1 cellular context compared by ENCODE assay signal in the genomic region with DNA sequence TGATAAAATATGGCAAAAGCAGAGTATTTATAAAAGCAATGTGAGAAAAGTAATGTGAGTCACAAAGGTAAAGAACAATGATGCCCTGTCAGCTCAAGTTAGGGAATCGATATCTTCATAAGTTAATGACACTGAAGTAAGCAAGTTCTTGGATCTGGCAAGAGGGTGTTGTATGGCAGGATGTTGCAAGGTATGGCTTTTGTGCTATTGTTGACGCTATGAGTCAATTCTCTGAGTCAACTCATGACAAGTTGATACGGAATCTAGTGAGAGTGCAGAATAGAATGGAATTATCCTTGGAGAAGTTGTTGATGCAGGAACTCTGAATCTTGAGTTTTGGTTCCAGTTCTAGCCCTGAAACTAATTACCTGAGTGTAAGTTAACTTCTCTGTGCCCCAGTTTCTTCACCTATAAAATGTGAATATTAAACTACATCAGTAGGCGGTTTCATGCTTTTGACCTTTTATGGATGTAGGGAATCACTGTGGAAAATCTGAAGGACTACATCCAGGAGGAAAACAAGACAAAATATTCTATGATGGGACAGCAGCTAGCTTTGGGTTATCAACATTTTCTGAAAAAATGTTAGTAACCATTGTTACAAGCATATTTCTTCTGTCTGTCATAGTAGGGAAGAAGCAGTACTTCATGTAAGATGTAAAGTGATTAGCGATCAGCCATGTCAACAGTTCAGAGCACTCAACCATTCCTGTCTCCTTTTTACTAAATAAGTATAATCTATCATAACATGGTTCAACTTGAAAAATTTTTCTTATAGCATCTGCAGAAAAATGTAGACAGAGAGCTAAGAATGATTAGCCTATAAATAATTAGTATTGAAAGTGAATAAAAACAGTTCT.
TF ChIP-seq lines count a peak whose summit lies in the region.

No MANE protein-coding gene starts in this region.

TF ChIP-seq in A549, 52 proteins besides CTCF, POLR2A, EP300 and RAD21 (continued from another document):
- TF ChIP-seq GATA3 (IDR thresholded peaks at IDR 0.05; ENCODE audit: borderline replicate concordance) (peak; percentile 89), POLR2AphosphoS2 (conservative IDR thresholded peaks at IDR 0.05; ENCODE audit: low read length) (no peak), RCOR1 (IDR thresholded peaks at IDR 0.05; ENCODE audit: low read depth, low read length) (no peak), JUN (IDR thresholded peaks at IDR 0.05) (peak; percentile 56 to 72; a peak in 3 of 5 replicates), KDM1A (IDR thresholded peaks at IDR 0.05; ENCODE audit: low read depth) (no peak), HOXA7 (CRISPR knock-in tag; IDR thresholded peaks at IDR 0.05) (no peak), SREBF2 (IDR thresholded peaks at IDR 0.05) (no peak), CBX8 (IDR thresholded peaks at IDR 0.05) (no peak), ZFP36 (IDR thresholded peaks at IDR 0.05; ENCODE audit: borderline replicate concordance, partially characterized antibody) (no peak), CHD4 (IDR thresholded peaks at IDR 0.05; ENCODE audit: borderline replicate concordance) (no peak), RFX5 (IDR thresholded peaks at IDR 0.05) (no peak), BHLHE40 (IDR thresholded peaks at IDR 0.05; ENCODE audit: low read depth, low read length) (no peak), REST (IDR thresholded peaks at IDR 0.05) (no peak), FOSL2 (IDR thresholded peaks at IDR 0.05) (peak; percentile 98), FOSL2 (CRISPR knock-in tag; IDR thresholded peaks at IDR 0.05) (peak; percentile 99), MYC (IDR thresholded peaks at IDR 0.05; ENCODE audit: borderline replicate concordance, low read length) (no peak), ZNF302 (CRISPR knock-in tag; IDR thresholded peaks at IDR 0.05) (no peak), RNF2 (IDR thresholded peaks at IDR 0.05; ENCODE audit: borderline replicate concordance, low read depth) (no peak), ZC3H11A (IDR thresholded peaks at IDR 0.05) (no peak), TFCP2L1 (CRISPR knock-in tag; IDR thresholded peaks at IDR 0.05) (no peak), RARB (CRISPR knock-in tag; IDR thresholded peaks at IDR 0.05) (no peak), ESRRA (IDR thresholded peaks at IDR 0.05; ENCODE audit: borderline replicate concordance, low read length) (no peak), NFE2L2 (conservative IDR thresholded peaks at IDR 0.05; ENCODE audit: low read length) (no peak), MAZ (IDR thresholded peaks at IDR 0.05; ENCODE audit: borderline replicate concordance, low read depth, low read length) (no peak), SMC3 (IDR thresholded peaks at IDR 0.05) (no peak), HOXB5 (CRISPR knock-in tag; IDR thresholded peaks at IDR 0.05) (no peak), HMGXB4 (CRISPR knock-in tag; IDR thresholded peaks at IDR 0.05; ENCODE audit: borderline replicate concordance) (no peak), EHF (CRISPR knock-in tag; IDR thresholded peaks at IDR 0.05) (no peak), TP53 (CRISPR knock-in tag; IDR thresholded peaks at IDR 0.05) (no peak), FOXS1 (CRISPR knock-in tag; IDR thresholded peaks at IDR 0.05) (peak; percentile 68; the same call in 1 of the 2 replicates), FOSB (CRISPR knock-in tag; IDR thresholded peaks at IDR 0.05) (no peak), HOXB13 (CRISPR knock-in tag; IDR thresholded peaks at IDR 0.05; ENCODE audit: low read depth) (no peak), MAFK (IDR thresholded peaks at IDR 0.05; ENCODE audit: partially characterized antibody) (peak; percentile 59)
- TF ChIP-seq, protein P1, sequence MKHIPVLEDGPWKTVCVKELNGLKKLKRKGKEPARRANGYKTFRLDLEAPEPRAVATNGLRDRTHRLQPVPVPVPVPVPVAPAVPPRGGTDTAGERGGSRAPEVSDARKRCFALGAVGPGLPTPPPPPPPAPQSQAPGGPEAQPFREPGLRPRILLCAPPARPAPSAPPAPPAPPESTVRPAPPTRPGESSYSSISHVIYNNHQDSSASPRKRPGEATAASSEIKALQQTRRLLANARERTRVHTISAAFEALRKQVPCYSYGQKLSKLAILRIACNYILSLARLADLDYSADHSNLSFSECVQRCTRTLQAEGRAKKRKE (CRISPR knock-in tag; IDR thresholded peaks at IDR 0.05; ENCODE audit: low read depth) = no peak
- TF ChIP-seq, protein P2, sequence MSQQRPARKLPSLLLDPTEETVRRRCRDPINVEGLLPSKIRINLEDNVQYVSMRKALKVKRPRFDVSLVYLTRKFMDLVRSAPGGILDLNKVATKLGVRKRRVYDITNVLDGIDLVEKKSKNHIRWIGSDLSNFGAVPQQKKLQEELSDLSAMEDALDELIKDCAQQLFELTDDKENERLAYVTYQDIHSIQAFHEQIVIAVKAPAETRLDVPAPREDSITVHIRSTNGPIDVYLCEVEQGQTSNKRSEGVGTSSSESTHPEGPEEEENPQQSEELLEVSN (IDR thresholded peaks at IDR 0.05; ENCODE audit: borderline replicate concordance, low read depth) = no peak
